Comparison of ENCODE assay signal across 8 cellular contexts in the genomic region with DNA sequence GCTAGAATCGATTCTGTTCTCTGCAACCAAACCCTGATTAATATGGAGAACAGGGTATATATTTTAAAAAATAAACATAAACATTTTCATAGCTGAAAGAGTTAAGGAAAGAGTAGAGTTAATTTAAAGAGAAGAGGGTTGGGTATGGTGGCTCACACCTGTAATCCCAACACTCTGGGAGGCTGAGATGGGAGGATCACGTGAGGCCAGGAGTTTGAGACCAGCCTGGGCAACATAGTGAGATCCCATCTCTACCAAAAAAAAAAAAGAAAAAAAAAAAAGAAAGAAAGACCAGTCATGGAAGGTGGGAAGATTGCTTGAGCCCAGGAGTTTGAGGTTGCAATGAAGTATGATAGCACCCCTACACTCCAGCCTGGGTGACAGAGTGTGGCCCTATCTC. TPM values are rescaled to one million over a fixed set of nuclear protein-coding genes. Genes with fewer than 3 reads are reported as not detected.
"Had no signal": no experiment of that assay in that cellular context is flagged by ENCODE, and none has a peak within 500 bp of the region (broad histone marks: within the 10 kb centered on the region; RNA-seq: fewer than 3 reads in every experiment).

No MANE protein-coding gene starts in this region.

- FAIRE-seq: G401.6, GM12878, GM12891, GM12892, GM18507, GM19239 had no signal

- DNase-seq: GDM1 had no signal

- ATAC-seq: GM12878 had no signal

- H3K4me3 ChIP-seq: GM12878 had no signal

RNA-seq across cellular contexts. Expression of a gene that starts 25.5 kb away (rescaled TPM):
- total RNA-seq: G401 had no signal

RNA-seq across cellular contexts. Expression of a gene that starts 49.6 kb away (rescaled TPM):
- total RNA-seq: G401 had no signal
